ENCODE assay signal across 16 cellular contexts in genomic region chr18:38369772-38370690, GRCh38.
DNase-seq lines count a peak whose midpoint lies in the region; ATAC-seq, FAIRE-seq and TF ChIP-seq lines count a peak whose summit lies in the region.
"Had no signal": no experiment of that assay in that cellular context is flagged by ENCODE, and none has a peak within 500 bp of the region (broad histone marks: within the 10 kb centered on the region; RNA-seq: fewer than 3 reads in every experiment).

No MANE protein-coding gene starts in this region.

- no peak overlapping the region for H3K4me3 Mint-ChIP-seq in T-helper 17 cell
- H3K4me3 Mint-ChIP-seq: B cell had no signal

- no peaks in the 10 kb centered on the region for H3K27me3 ChIP-seq in BLaER1
- no peaks in the 10 kb centered on the region for H3K27me3 ChIP-seq in Loucy (ENCODE audit: insufficient read depth, low read length, poor library complexity, severe bottlenecking)
- no peaks in the 10 kb centered on the region for H3K27me3 ChIP-seq in bronchial epithelial cell (ENCODE audit: control insufficient read depth, insufficient read depth, low read length)
- H3K27me3 ChIP-seq in right atrium auricular region = no peaks in the 10 kb centered on the region
- H3K27me3 ChIP-seq: neutrophil, Peyer's patch had no signal

- H3K9ac ChIP-seq in BLaER1 (no peak overlapping the region), Loucy (ENCODE audit: low read depth, low read length, poor library complexity, severe bottlenecking) (no peak overlapping the region)

- no peaks in the 10 kb centered on the region for H3K4me1 Mint-ChIP-seq in T-helper 17 cell
- H3K4me1 Mint-ChIP-seq: B cell had no signal

- no peaks in the 10 kb centered on the region for H3K79me2 ChIP-seq in Loucy (ENCODE audit: insufficient read depth, low read length)

- H3K27ac ChIP-seq in BLaER1 (no peak overlapping the region), right atrium auricular region (no peak overlapping the region)
- H3K27ac ChIP-seq: epithelial cell of prostate, neutrophil, Peyer's patch had no signal

- H2AFZ ChIP-seq in Loucy (ENCODE audit: low read length) = peak overlapping the region; percentile 53

- TF ChIP-seq CTCF in Loucy (conservative IDR thresholded peaks at IDR 0.05; ENCODE audit: low read length) = no peak
- TF ChIP-seq CTCF in bronchial epithelial cell (IDR thresholded peaks at IDR 0.05; ENCODE audit: insufficient read depth, low read length, severe bottlenecking) = no peak
- no peak for TF ChIP-seq CTCF in right atrium auricular region (IDR thresholded peaks at IDR 0.05)

- no peaks in the 10 kb centered on the region for H3F3A ChIP-seq in Loucy (ENCODE audit: low read depth)

- no peaks in the 10 kb centered on the region for H3K9me2 ChIP-seq in Loucy (replicated peaks; ENCODE audit: low read depth, low read length)

- no peaks in the 10 kb centered on the region for H3K36me3 Mint-ChIP-seq in T-helper 17 cell (ENCODE audit: low read depth)

- ATAC-seq in T-helper 17 cell = no peak
- ATAC-seq: K562 had no signal

- peak overlapping the region; percentile 28; the same call in 1 of the 2 replicates for H3K4me2 ChIP-seq in BLaER1
- peak overlapping the region; percentile 39 for H3K4me2 ChIP-seq in Loucy (ENCODE audit: low read depth, low read length, poor library complexity, severe bottlenecking)

- H3K36me3 ChIP-seq in BLaER1 = no peaks in the 10 kb centered on the region
- no peaks in the 10 kb centered on the region for H3K36me3 ChIP-seq in Loucy (ENCODE audit: insufficient read depth, low read length)
- no peaks in the 10 kb centered on the region for H3K36me3 ChIP-seq in bronchial epithelial cell (ENCODE audit: control insufficient read depth, insufficient read depth, low read length)
- H3K36me3 ChIP-seq in right atrium auricular region = no peaks in the 10 kb centered on the region
- H3K36me3 ChIP-seq: neutrophil, Peyer's patch had no signal

- H3K27ac Mint-ChIP-seq in T-helper 17 cell = no peak overlapping the region
- H3K27ac Mint-ChIP-seq: B cell had no signal

- H3K4me3 ChIP-seq in BLaER1 (no peak overlapping the region), Loucy (ENCODE audit: low read length, poor library complexity, severe bottlenecking) (peak overlapping the region; percentile 38), bronchial epithelial cell (ENCODE audit: low read depth, low read length) (no peak overlapping the region), right atrium auricular region (no peak overlapping the region)
- H3K4me3 ChIP-seq: K562, Peyer's patch had no signal

- no peak for FAIRE-seq in bronchial epithelial cell (lab: Jason Lieb, UNC)
- FAIRE-seq: K562 had no signal

- peak; percentile 28 for DNase-seq in DMS153 (lab: John Stamatoyannopoulos, UW)
- DNase-seq in bronchial epithelial cell (ENCODE audit: low read depth) = peak; percentile 72
- DNase-seq in right atrium auricular region (ENCODE audit: low spot score) = no peak
- DNase-seq in T-helper 17 cell = no peak
- no peak for DNase-seq in cerebellar nuclear complex (lab: John Stamatoyannopoulos, UW)
- no peak for DNase-seq in activated gamma-delta T cell (lab: John Stamatoyannopoulos, UW)
- DNase-seq: activated CD4-positive, alpha-beta T cell treated with anti-CD3 and anti-CD28 coated beads, Interleukin-2, amount 50 U/mL, for 48 hours; activated naive CD4-positive, alpha-beta T cell treated with anti-CD3 and anti-CD28 coated beads, Interleukin-2, amount 50 U/mL, for 16 hours; GF-D8; Peyer's patch had no signal

- no peaks in the 10 kb centered on the region for H3K27me3 Mint-ChIP-seq in T-helper 17 cell
- H3K27me3 Mint-ChIP-seq: B cell had no signal

- H4K20me1 ChIP-seq in BLaER1 (no peaks in the 10 kb centered on the region), Loucy (ENCODE audit: insufficient read depth, low read length, poor library complexity, severe bottlenecking) (no peaks in the 10 kb centered on the region)

- H3K4me1 ChIP-seq in BLaER1 (peaks cover 14% of the 10 kb centered on the region), Loucy (ENCODE audit: insufficient read depth, low read length, poor library complexity, severe bottlenecking) (no peaks in the 10 kb centered on the region), right atrium auricular region (no peaks in the 10 kb centered on the region)
- H3K4me1 ChIP-seq: Peyer's patch had no signal

- H3K9me3 ChIP-seq in BLaER1 = peaks cover 12% of the 10 kb centered on the region; the same call in 1 of the 2 replicates
- H3K9me3 ChIP-seq in Loucy (ENCODE audit: insufficient read depth, low read depth, low read length) = no peaks in the 10 kb centered on the region
- no peaks in the 10 kb centered on the region for H3K9me3 ChIP-seq in right atrium auricular region
- H3K9me3 ChIP-seq in T-helper 17 cell (ENCODE audit: control insufficient read depth, low read length, poor library complexity, severe bottlenecking) = no peaks in the 10 kb centered on the region
- H3K9me3 ChIP-seq: neutrophil, Peyer's patch had no signal

Comparison
In these comparisons a context has a peak if more than half of its experiments do, and no peak if none do; other contexts are left out.
1. DNase-seq: peak in DMS153 (single experiment) and bronchial epithelial cell (single experiment); none in right atrium auricular region (single experiment), T-helper 17 cell (0 of 3), cerebellar nuclear complex (0 of 2) and activated gamma-delta T cell (single experiment).